In genomic region chr2:231124833-231125232, GRCh38 we compare ENCODE assay signal across 11 cellular contexts. TPM values are rescaled to one million over a fixed set of nuclear protein-coding genes. Genes with fewer than 3 reads are reported as not detected.
A peak's percentile ranks its signal among the peaks of the same experiment; 100 is the strongest.
DNase-seq lines count a peak whose midpoint lies in the region; ATAC-seq and TF ChIP-seq lines count a peak whose summit lies in the region.
"Had no signal": no experiment of that assay in that cellular context is flagged by ENCODE, and none has a peak within 500 bp of the region (broad histone marks: within the 10 kb centered on the region; RNA-seq: fewer than 3 reads in every experiment).

HTR2B (minus strand) TSS chr2:231125042; CDS start chr2:231123764, 1,278 bp downstream.

- no peaks in the 10 kb centered on the region for H3K27me3 ChIP-seq in CD4-positive, CD25-positive, alpha-beta regulatory T cell (ENCODE audit: control insufficient read depth, insufficient read depth, low read length)
- H3K27me3 ChIP-seq in IMR-90 (ENCODE audit: control insufficient read depth, insufficient read depth, low read length) = no peaks in the 10 kb centered on the region

- TF ChIP-seq POLR2A in IMR-90 (IDR thresholded peaks at IDR 0.05; ENCODE audit: low read depth, low read length) = no peak

- peak within 1 kb of the TSS; percentile 38; the same call in 1 of the 2 replicates for H4K5ac ChIP-seq in IMR-90 (ENCODE audit: low read depth, low read length)

- no peaks in the 10 kb centered on the region for H3K27me3 Mint-ChIP-seq in CD4-positive, CD25-positive, alpha-beta regulatory T cell

- peak within 1 kb of the TSS; percentile 70 to 93 (median 74) for H3K4me3 Mint-ChIP-seq in CD4-positive, CD25-positive, alpha-beta regulatory T cell

- peak within 1 kb of the TSS; percentile 75 for H3K18ac ChIP-seq in IMR-90 (ENCODE audit: low read depth, low read length)

- peak in 2 of 3 donors; percentile 16 to 62 for DNase-seq in CD4-positive, CD25-positive, alpha-beta regulatory T cell
- peak; percentile 35 for DNase-seq in IMR-90
- DNase-seq in cerebellar cortex (ENCODE audit: low spot score) = peak; percentile 51
- DNase-seq in NCI-H524 (lab: John Stamatoyannopoulos, UW) = no peak
- no peak for DNase-seq in epidermal melanocyte (ENCODE audit: insufficient read length, low spot score)
- DNase-seq: DND-41; stimulated activated CD4-positive, alpha-beta T cell treated with anti-CD3 and anti-CD28 coated beads, Interleukin-2, amount 100 ng/mL, for 24 hours had no signal

- peak within 1 kb of the TSS in 2 of 3 donors; percentile 70 to 78 for H3K27ac Mint-ChIP-seq in CD4-positive, CD25-positive, alpha-beta regulatory T cell

- dilution Hi-C loops in IMR-90 (cut with HindIII; ENCODE audit: low sequenced_read_pairs, unreplicated experiment) = no loop called here

- H3K79me1 ChIP-seq in IMR-90 (ENCODE audit: low read depth in 1 of 2, low read length in 2 of 2) = peaks cover 11 to 38% of the 10 kb centered on the region in 2 experiments; a peak in 3 of 4 replicates

- peaks cover 23 to 43% (median 29%) of the 10 kb centered on the region in 4 donors for H3K4me1 Mint-ChIP-seq in CD4-positive, CD25-positive, alpha-beta regulatory T cell

- peak within 1 kb of the TSS; percentile 30 for H3K9ac ChIP-seq in IMR-90 (ENCODE audit: low read depth, low read length)

- POLR2A ChIA-PET in IMR-90 (lab: Charles Lee; ENCODE audit: unreplicated experiment) = no interaction called here

- peak within 1 kb of the TSS; percentile 45 for H4K91ac ChIP-seq in IMR-90 (ENCODE audit: insufficient read depth, low read depth, low read length)

- H3K4me1 ChIP-seq in CD4-positive, CD25-positive, alpha-beta regulatory T cell (ENCODE audit: control insufficient read depth, insufficient read depth, low read length, poor library complexity, severe bottlenecking) = peaks cover 24% of the 10 kb centered on the region
- peaks cover 9% of the 10 kb centered on the region for H3K4me1 ChIP-seq in IMR-90 (ENCODE audit: control insufficient read depth, insufficient read depth, low read length)
- H3K4me1 ChIP-seq in mesodermal cell (ENCODE audit: control insufficient read depth, insufficient read depth, low read length, poor library complexity, severe bottlenecking) = peaks cover 28% of the 10 kb centered on the region

- no peak within 1 kb of the TSS for H2AFZ ChIP-seq in IMR-90 (replicated peaks; ENCODE audit: low read length, poor library complexity)

- H2AK5ac ChIP-seq in IMR-90 (ENCODE audit: low read depth, low read length) = peak within 1 kb of the TSS; percentile 10; the same call in 1 of the 2 replicates

- H3K36me3 ChIP-seq in CD4-positive, CD25-positive, alpha-beta regulatory T cell (ENCODE audit: control insufficient read depth, insufficient read depth, low read length) = no peaks in the 10 kb centered on the region
- H3K36me3 ChIP-seq in IMR-90 (ENCODE audit: control insufficient read depth, insufficient read depth, low read length) = no peaks in the 10 kb centered on the region
- peaks cover 7% of the 10 kb centered on the region for H3K36me3 ChIP-seq in mesodermal cell (ENCODE audit: control insufficient read depth, insufficient read depth, low read length)

- no peak within 1 kb of the TSS; the same call in 2 of the 3 replicates for H2BK15ac ChIP-seq in IMR-90 (ENCODE audit: low read depth, low read length)

- peak within 1 kb of the TSS in 1 of 2 experiments; percentile 71; a peak in 1 of 4 replicates for H4K8ac ChIP-seq in IMR-90 (ENCODE audit: low read depth in 2 of 2, low read length in 2 of 2)

- H3K9me3 Mint-ChIP-seq in CD4-positive, CD25-positive, alpha-beta regulatory T cell = no peaks in the 10 kb centered on the region

- no peak for TF ChIP-seq CTCF in IMR-90 (conservative IDR thresholded peaks at IDR 0.05; ENCODE audit: low read depth, low read length)

- peak within 1 kb of the TSS; percentile 64 for H3K27ac ChIP-seq in CD4-positive, CD25-positive, alpha-beta regulatory T cell (ENCODE audit: insufficient read depth, low read length, poor library complexity, severe bottlenecking)
- H3K27ac ChIP-seq in IMR-90 (ENCODE audit: insufficient read depth, low read length) = peak within 1 kb of the TSS; percentile 59; the same call in 1 of the 2 replicates
- H3K27ac ChIP-seq in mesodermal cell (ENCODE audit: low read depth, low read length, severe bottlenecking) = peak within 1 kb of the TSS; percentile 18

- peak within 1 kb of the TSS; percentile 73 for H2BK120ac ChIP-seq in IMR-90 (ENCODE audit: low read depth, low read length)

- H2BK20ac ChIP-seq in IMR-90 (ENCODE audit: low read depth, low read length) = peak within 1 kb of the TSS; percentile 30; the same call in 1 of the 2 replicates

- no peaks in the 10 kb centered on the region for H3K9me3 ChIP-seq in CD4-positive, CD25-positive, alpha-beta regulatory T cell (ENCODE audit: control insufficient read depth in 2 of 2, low read length in 2 of 2)
- H3K9me3 ChIP-seq in IMR-90 (ENCODE audit: control insufficient read depth, insufficient read depth, low read length) = no peaks in the 10 kb centered on the region
- no peaks in the 10 kb centered on the region for H3K9me3 ChIP-seq in mesodermal cell (ENCODE audit: control insufficient read depth, low read length)

- WGBS in IMR-90 (ENCODE audit: extremely low coverage in 2 of 2, insufficient read length in 1 of 2), 2 experiments = no CpG with 5 or more reads among the region's 4 CpGs
- whole genome bisulfite sequencing in mesodermal cell (ENCODE audit: insufficient coverage in 2 of 2), 2 experiments = 67% methylated on average over 1 of the region's 4 CpGs; no CpG with 5 or more reads in 1 of the 2 experiments

- peak within 1 kb of the TSS; percentile 74 for H3K4me3 ChIP-seq in CD4-positive, CD25-positive, alpha-beta regulatory T cell (ENCODE audit: low read depth, low read length)
- H3K4me3 ChIP-seq in IMR-90 (ENCODE audit: insufficient read depth, low read depth, low read length) (no peak within 1 kb of the TSS), mesodermal cell (ENCODE audit: extremely low read depth, insufficient read depth, low read length, poor library complexity, severe bottlenecking) (no peak within 1 kb of the TSS)

- CTCF ChIA-PET in IMR-90 (lab: Yijun Ruan, JAX) = interaction anchor here (0.9 to 2.3 kb wide), 2 partner anchors 21 to 327 kb away, joined by 4 to 7 read pairs; no protein-coding TSS in a partner anchor

- peak; percentile 69 to 79 for ATAC-seq in CD4-positive, CD25-positive, alpha-beta regulatory T cell (ENCODE audit: low read depth in 2 of 2)
- peak; percentile 52 for ATAC-seq in IMR-90 (ENCODE audit: low read depth)
- no peak for ATAC-seq in GM21528 (IDR thresholded peaks at IDR 0.05; ENCODE audit: low FRiP score, unreplicated experiment)
- no peak for ATAC-seq in HG02885 (IDR thresholded peaks at IDR 0.05; ENCODE audit: poor library complexity, unreplicated experiment)
- ATAC-seq: Panc1 had no signal

- no peak within 1 kb of the TSS for H2AK9ac ChIP-seq in IMR-90 (replicated peaks; ENCODE audit: low read depth, low read length, poor library complexity)

- intact Hi-C loops in IMR-90 (cut with micrococcal nuclease) = no loop called here

- no peaks in the 10 kb centered on the region for H4K20me1 ChIP-seq in IMR-90 (ENCODE audit: insufficient read depth, low read length)

- peak within 1 kb of the TSS; percentile 46 for H3K4ac ChIP-seq in IMR-90 (ENCODE audit: low read depth, low read length)

- peak within 1 kb of the TSS; percentile 11; the same call in 1 of the 2 replicates for H3K14ac ChIP-seq in IMR-90 (replicated peaks; ENCODE audit: low read depth, low read length)

- peak within 1 kb of the TSS; percentile 39; the same call in 1 of the 2 replicates for H3K56ac ChIP-seq in IMR-90 (ENCODE audit: extremely low read depth, insufficient read depth, low read length)

- H2BK5ac ChIP-seq in IMR-90 (ENCODE audit: low read depth, low read length, poor library complexity, severe bottlenecking) = peak within 1 kb of the TSS; percentile 80

- no peaks in the 10 kb centered on the region for H3K36me3 Mint-ChIP-seq in CD4-positive, CD25-positive, alpha-beta regulatory T cell

- H3K9me1 ChIP-seq in IMR-90 (ENCODE audit: insufficient read depth, low read length) = peaks cover 4% of the 10 kb centered on the region; the same call in 1 of the 2 replicates

- peak within 1 kb of the TSS; percentile 66 for H3K4me2 ChIP-seq in IMR-90 (ENCODE audit: low read depth, low read length)

- in situ Hi-C loops in IMR-90 (cut with MboI; ENCODE audit: low sequenced_read_pairs) = no loop called here

- TF ChIP-seq RAD21 in IMR-90 (IDR thresholded peaks at IDR 0.05; ENCODE audit: low read length) = no peak

- H3K23ac ChIP-seq in IMR-90 (ENCODE audit: low read depth, low read length) = peak within 1 kb of the TSS; percentile 70

- no TSS peak for BruUV-seq in IMR-90 (replicated peaks; lab: Mats Ljungman, UMichigan)

TF ChIP-seq in IMR-90, 13 proteins besides CTCF, POLR2A, EP300 and RAD21 (continues in another document):
- TF ChIP-seq CHD1 (IDR thresholded peaks at IDR 0.05; ENCODE audit: low read depth, low read length) = no peak
- TF ChIP-seq RCOR1 (IDR thresholded peaks at IDR 0.05; ENCODE audit: insufficient replicate concordance, low read length) = no peak
- no peak for TF ChIP-seq BHLHE40 (IDR thresholded peaks at IDR 0.05; ENCODE audit: low read depth, low read length)
- TF ChIP-seq SMC3 (IDR thresholded peaks at IDR 0.05; ENCODE audit: low read depth, low read length) = no peak
- no peak for TF ChIP-seq FOS (IDR thresholded peaks at IDR 0.05; ENCODE audit: low read depth, low read length)
- TF ChIP-seq MAZ (IDR thresholded peaks at IDR 0.05; ENCODE audit: borderline replicate concordance, low read depth, low read length) = no peak
- TF ChIP-seq MAFK (IDR thresholded peaks at IDR 0.05; ENCODE audit: low read depth, low read length) = no peak
- TF ChIP-seq ELK1 (IDR thresholded peaks at IDR 0.05; ENCODE audit: borderline replicate concordance, low read depth, low read length) = no peak
- no peak for TF ChIP-seq MXI1 (IDR thresholded peaks at IDR 0.05; ENCODE audit: borderline replicate concordance, low read depth, low read length)

RNA-seq across cellular contexts. Expression of gene HTR2B, which starts in this region (rescaled TPM):
- total RNA-seq in CD4-positive, CD25-positive, alpha-beta regulatory T cell = 0.17 TPM
- polyA plus RNA-seq in CD4-positive, CD25-positive, alpha-beta regulatory T cell = 1 to 10 TPM in 1 of 4 donors, under 1 TPM in 3; 0.08 to 1.2 (median 0.33) TPM
- total RNA-seq in IMR-90 (2012; rRNA removed) = 0.56 and 0.72 TPM in 2 replicates
- 0.23 and 0.26 TPM in 2 replicates for polyA plus RNA-seq in IMR-90 (2012; rRNA removed)
- 0.02 and 0.11 TPM in 2 replicates for polyA plus RNA-seq in IMR-90 (2012; cell fraction: cytosol; rRNA removed)
- 0.16 TPM in 1 of 2 replicates, not detected in the other for polyA plus RNA-seq in IMR-90 (2012; cell fraction: nucleus; rRNA removed; ENCODE audit: low replicate concordance)
- 0.11 TPM for polyA plus RNA-seq in mesodermal cell (2013, experiment 1 of 2)
- polyA plus RNA-seq in mesodermal cell (2013, experiment 2 of 2) = 0.15 TPM

Comparison
In these comparisons a context has a peak if more than half of its experiments do, and no peak if none do; other contexts are left out.
1. Peak in DNase-seq, ATAC-seq, H3K27ac ChIP-seq, H3K9ac ChIP-seq and H3K4me2 ChIP-seq in IMR-90; RNA of the gene not detected or under 1 TPM.
2. ATAC-seq: peak in CD4-positive, CD25-positive, alpha-beta regulatory T cell (2 of 2); none in GM21528 (single experiment) and HG02885 (single experiment).
3. DNase-seq: peak in CD4-positive, CD25-positive, alpha-beta regulatory T cell (2 of 3) and cerebellar cortex (single experiment); none in NCI-H524 (0 of 2) and epidermal melanocyte (single experiment).
4. Peak in every context shown above with its lines, with median percentiles within 50 percentile points of each other: H3K27ac ChIP-seq.